In the genomic region with DNA sequence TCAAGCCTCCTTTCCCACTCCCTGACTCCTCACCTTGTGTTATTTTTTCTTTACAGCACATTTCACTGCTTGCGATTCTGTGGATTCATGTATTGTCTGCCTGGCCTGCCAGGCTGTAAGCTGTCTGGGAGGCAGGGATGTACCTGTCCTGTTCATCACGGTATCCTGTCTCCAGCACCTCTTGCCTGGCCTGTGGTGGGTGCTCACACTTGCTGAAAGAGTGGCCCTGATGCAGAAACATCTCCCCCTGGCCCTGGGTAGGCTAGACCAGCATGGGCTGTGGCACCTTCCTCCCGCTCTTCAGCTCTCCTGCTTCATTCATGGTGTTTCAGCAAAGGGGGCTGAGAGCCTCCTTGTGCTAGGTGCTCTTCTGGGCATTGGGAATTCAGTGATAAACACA, we compare ENCODE assay signal across 1 cellular context.
TF ChIP-seq lines count a peak whose summit lies in the region.

No MANE protein-coding gene starts in this region.

TF ChIP-seq in HepG2, 621 proteins besides CTCF, POLR2A, EP300 and RAD21 (continued from another document):
- TF ChIP-seq, protein P1, sequence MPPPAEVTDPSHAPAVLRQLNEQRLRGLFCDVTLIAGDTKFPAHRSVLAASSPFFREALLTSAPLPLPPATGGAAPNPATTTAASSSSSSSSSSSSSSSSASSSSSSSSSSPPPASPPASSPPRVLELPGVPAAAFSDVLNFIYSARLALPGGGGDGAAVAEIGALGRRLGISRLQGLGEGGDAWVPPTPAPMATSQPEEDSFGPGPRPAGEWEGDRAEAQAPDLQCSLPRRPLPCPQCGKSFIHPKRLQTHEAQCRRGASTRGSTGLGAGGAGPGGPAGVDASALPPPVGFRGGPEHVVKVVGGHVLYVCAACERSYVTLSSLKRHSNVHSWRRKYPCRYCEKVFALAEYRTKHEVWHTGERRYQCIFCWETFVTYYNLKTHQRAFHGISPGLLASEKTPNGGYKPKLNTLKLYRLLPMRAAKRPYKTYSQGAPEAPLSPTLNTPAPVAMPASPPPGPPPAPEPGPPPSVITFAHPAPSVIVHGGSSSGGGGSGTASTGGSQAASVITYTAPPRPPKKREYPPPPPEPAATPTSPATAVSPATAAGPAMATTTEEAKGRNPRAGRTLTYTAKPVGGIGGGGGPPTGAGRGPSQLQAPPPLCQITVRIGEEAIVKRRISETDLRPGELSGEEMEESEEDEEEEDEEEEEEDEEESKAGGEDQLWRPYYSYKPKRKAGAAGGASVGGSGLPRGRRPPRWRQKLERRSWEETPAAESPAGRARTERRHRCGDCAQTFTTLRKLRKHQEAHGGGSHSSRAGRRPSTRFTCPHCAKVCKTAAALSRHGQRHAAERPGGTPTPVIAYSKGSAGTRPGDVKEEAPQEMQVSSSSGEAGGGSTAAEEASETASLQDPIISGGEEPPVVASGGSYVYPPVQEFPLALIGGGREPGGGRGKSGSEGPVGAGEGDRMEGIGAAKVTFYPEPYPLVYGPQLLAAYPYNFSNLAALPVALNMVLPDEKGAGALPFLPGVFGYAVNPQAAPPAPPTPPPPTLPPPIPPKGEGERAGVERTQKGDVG (CRISPR knock-in tag; IDR thresholded peaks at IDR 0.05; ENCODE audit: borderline replicate concordance) = no peak
- TF ChIP-seq, protein P2, sequence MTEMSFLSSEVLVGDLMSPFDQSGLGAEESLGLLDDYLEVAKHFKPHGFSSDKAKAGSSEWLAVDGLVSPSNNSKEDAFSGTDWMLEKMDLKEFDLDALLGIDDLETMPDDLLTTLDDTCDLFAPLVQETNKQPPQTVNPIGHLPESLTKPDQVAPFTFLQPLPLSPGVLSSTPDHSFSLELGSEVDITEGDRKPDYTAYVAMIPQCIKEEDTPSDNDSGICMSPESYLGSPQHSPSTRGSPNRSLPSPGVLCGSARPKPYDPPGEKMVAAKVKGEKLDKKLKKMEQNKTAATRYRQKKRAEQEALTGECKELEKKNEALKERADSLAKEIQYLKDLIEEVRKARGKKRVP (CRISPR knock-in tag; IDR thresholded peaks at IDR 0.05) = no peak
- TF ChIP-seq PCBP2 (optimal IDR thresholded peaks at IDR 0.05; ENCODE audit: low read depth, low read length, poor library complexity, severe bottlenecking) = no peak
- no peak for TF ChIP-seq GLI4 (CRISPR knock-in tag; IDR thresholded peaks at IDR 0.05; ENCODE audit: borderline replicate concordance)
- no peak for TF ChIP-seq STAG1 (CRISPR knock-in tag; IDR thresholded peaks at IDR 0.05)
TF ChIP-seq in HepG2: peak in this region for 0.
